18 cellular contexts compared by ENCODE assay signal in genomic region chr1:52367272-52367671, GRCh38. TPM values are rescaled to one million over a fixed set of nuclear protein-coding genes. Genes with fewer than 3 reads are reported as not detected.
DNase-seq lines count a peak whose midpoint lies in the region; ATAC-seq and TF ChIP-seq lines count a peak whose summit lies in the region.
"Had no signal": no experiment of that assay in that cellular context is flagged by ENCODE, and none has a peak within 500 bp of the region (broad histone marks: within the 10 kb centered on the region; RNA-seq: fewer than 3 reads in every experiment).

No MANE protein-coding gene starts in this region.

- H3K4me3 Mint-ChIP-seq in T-helper 1 cell treated with Interleukin-12 subunit alpha and Interleukin-12 subunit beta and Interleukin-4 antibody, amounts not matched to agents 30 μg/mL and 1 μg/mL, for 36 hours, result peak overlapping the region; percentile 10
- H3K4me3 Mint-ChIP-seq in T-helper 17 cell (peak overlapping the region; percentile 41), mesothelial cell of epicardium (peak overlapping the region; percentile 93)

- peaks cover 15% of the 10 kb centered on the region for H3K36me3 Mint-ChIP-seq in T-helper 1 cell treated with Interleukin-12 subunit alpha and Interleukin-12 subunit beta and Interleukin-4 antibody, amounts not matched to agents 30 μg/mL and 1 μg/mL, for 36 hours (ENCODE audit: low read depth)
- H3K36me3 Mint-ChIP-seq in T-helper 17 cell (ENCODE audit: low read depth), result no peaks in the 10 kb centered on the region
- H3K36me3 Mint-ChIP-seq in mesothelial cell of epicardium, result no peaks in the 10 kb centered on the region

- no peaks in the 10 kb centered on the region for H3K27me3 Mint-ChIP-seq in T-helper 1 cell treated with Interleukin-12 subunit alpha and Interleukin-12 subunit beta and Interleukin-4 antibody, amounts not matched to agents 30 μg/mL and 1 μg/mL, for 36 hours (ENCODE audit: low read depth)
- H3K27me3 Mint-ChIP-seq in T-helper 17 cell (no peaks in the 10 kb centered on the region), mesothelial cell of epicardium (ENCODE audit: low read depth) (no peaks in the 10 kb centered on the region)
- H3K27me3 Mint-ChIP-seq: CD4-positive, alpha-beta memory T cell had no signal

- H3K9me3 Mint-ChIP-seq in T-helper 1 cell treated with Interleukin-12 subunit alpha and Interleukin-12 subunit beta and Interleukin-4 antibody, amounts not matched to agents 30 μg/mL and 1 μg/mL, for 36 hours, result no peaks in the 10 kb centered on the region
- H3K9me3 Mint-ChIP-seq in mesothelial cell of epicardium, result no peaks in the 10 kb centered on the region

- H3K9me3 ChIP-seq in T-helper 17 cell (ENCODE audit: control insufficient read depth, low read length, poor library complexity, severe bottlenecking), result no peaks in the 10 kb centered on the region

- H3K27ac ChIP-seq in C4-2B, result peak overlapping the region; percentile 89; the same call in 1 of the 2 replicates

- no peak for ATAC-seq in T-helper 17 cell
- ATAC-seq: HCT116 had no signal

- H3K27ac Mint-ChIP-seq in T-helper 1 cell treated with Interleukin-12 subunit alpha and Interleukin-12 subunit beta and Interleukin-4 antibody, amounts not matched to agents 30 μg/mL and 1 μg/mL, for 36 hours, result no peak overlapping the region
- H3K27ac Mint-ChIP-seq in T-helper 17 cell, result no peak overlapping the region
- H3K27ac Mint-ChIP-seq in mesothelial cell of epicardium, result no peak overlapping the region

- H3K4me1 Mint-ChIP-seq in T-helper 1 cell treated with Interleukin-12 subunit alpha and Interleukin-12 subunit beta and Interleukin-4 antibody, amounts not matched to agents 30 μg/mL and 1 μg/mL, for 36 hours (ENCODE audit: low read depth), result peaks cover 31% of the 10 kb centered on the region
- peaks cover 24% of the 10 kb centered on the region for H3K4me1 Mint-ChIP-seq in T-helper 17 cell
- peaks cover 30% of the 10 kb centered on the region for H3K4me1 Mint-ChIP-seq in mesothelial cell of epicardium

- TF ChIP-seq CTCF in C4-2B (conservative IDR thresholded peaks at IDR 0.05), result no peak
- no peak for TF ChIP-seq CTCF in mesothelial cell of epicardium (IDR thresholded peaks at IDR 0.05; ENCODE audit: unreplicated experiment)
- no peak for TF ChIP-seq CTCF in GM13976 (IDR thresholded peaks at IDR 0.05; ENCODE audit: borderline replicate concordance, control extremely low read depth, extremely low read depth, insufficient read depth, missing control alignments)

- no peak for DNase-seq in T-helper 1 cell
- no peak for DNase-seq in T-helper 17 cell
- DNase-seq in mesothelial cell of epicardium (ENCODE audit: low spot score in 2 of 2, unreplicated experiment in 2 of 2), result no peak
- no peak for DNase-seq in effector CD8-positive, alpha-beta T cell (lab: John Stamatoyannopoulos, UW)
- DNase-seq in NOMO-1 treated with DMSO at 0.1 percent for 48 hours (lab: John Stamatoyannopoulos, UW; ENCODE audit: unreplicated experiment), result no peak
- no peak for DNase-seq in GM13976 (ENCODE audit: low spot score)
- DNase-seq: activated CD8-positive, alpha-beta memory T cell treated with anti-CD3 and anti-CD28 coated beads, Interleukin-2, amount 50 U/mL, for 48 hours; amniotic stem cell; CD4-positive, alpha-beta memory T cell; cerebellar nuclear complex; EL; mammary epithelial cell; retina; SW 1271; WERI-Rb-1 had no signal

- in situ Hi-C loops in GM13976 (cut with MboI; ENCODE audit: low sequenced_read_pairs, unreplicated experiment), result no loop called here

RNA-seq across cellular contexts. Expression of gene CC2D1B, which starts 1.3 kb away (rescaled TPM):
- 10 to 100 TPM; 41.8 to 62.6 TPM for total RNA-seq in T-helper 17 cell
- total RNA-seq in mesothelial cell of epicardium, result 33.2 to 33.4 TPM (median 33.2 TPM) in 3 replicates

RNA-seq across cellular contexts. Expression of gene ORC1, which starts 37.0 kb away (rescaled TPM):
- total RNA-seq in T-helper 17 cell (1 to 10 TPM; 1.2 to 2.0 TPM), mesothelial cell of epicardium (4.4 to 4.7 TPM (median 4.5 TPM) in 3 replicates)

RNA-seq across cellular contexts. Expression of gene PRPF38A, which starts 37.1 kb away (rescaled TPM):
- total RNA-seq in T-helper 17 cell, result 10 to 100 TPM; 62.1 to 64.6 TPM
- 54.9 to 55.9 TPM (median 55.6 TPM) in 3 replicates for total RNA-seq in mesothelial cell of epicardium

Comparison
In these comparisons a context has a peak if more than half of its experiments do, and no peak if none do; other contexts are left out.
1. H3K4me3 Mint-ChIP-seq: peak in every context shown above with its lines; median percentile 93 in mesothelial cell of epicardium; 41 in T-helper 17 cell; 10 in T-helper 1 cell treated with Interleukin-12 subunit alpha and Interleukin-12 subunit beta and Interleukin-4 antibody, amounts not matched to agents 30 μg/mL and 1 μg/mL, for 36 hours.